29 cellular contexts compared by ENCODE assay signal in the genomic region with DNA sequence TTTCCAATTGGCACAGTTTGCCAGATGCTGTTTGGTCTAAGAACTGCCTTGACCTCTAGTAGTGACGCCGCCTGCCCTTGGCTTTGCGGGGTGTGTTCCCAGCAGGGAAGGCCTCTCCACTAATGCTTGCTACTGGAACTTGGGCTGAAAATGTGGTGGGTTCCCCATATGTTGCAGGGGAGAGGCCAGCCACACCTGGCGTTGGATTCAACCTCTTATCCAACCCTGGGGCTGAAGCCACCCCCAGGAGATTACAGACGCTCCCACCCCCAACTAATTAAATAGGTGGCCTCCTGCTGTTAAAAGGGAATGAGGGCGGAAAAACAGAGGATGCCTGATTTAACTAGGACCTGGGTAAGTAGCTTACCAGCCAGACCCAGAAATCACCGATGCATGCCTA. TPM values are rescaled to one million over a fixed set of nuclear protein-coding genes. Genes with fewer than 3 reads are reported as not detected.
DNase-seq lines count a peak whose midpoint lies in the region; ATAC-seq and TF ChIP-seq lines count a peak whose summit lies in the region.
"Had no signal": no experiment of that assay in that cellular context is flagged by ENCODE, and none has a peak within 500 bp of the region (broad histone marks: within the 10 kb centered on the region; RNA-seq: fewer than 3 reads in every experiment).

No MANE protein-coding gene starts in this region.

- no peak for TF ChIP-seq CTCF in endodermal cell (conservative IDR thresholded peaks at IDR 0.05)

- H3K36me3 Mint-ChIP-seq in endodermal cell (ENCODE audit: low read depth): no peaks in the 10 kb centered on the region
- H3K36me3 Mint-ChIP-seq: CD14-positive monocyte; stimulated activated naive B cell treated with anti-CD40 and anti-IgM and Interleukin-4, amounts not matched to agents 10 μg/mL and 1 μg/mL and 100 μg/mL, for 72 hours; T-cell had no signal

- DNase-seq in NCI-H1417 (lab: John Stamatoyannopoulos, UW): peak in 2 of 3 experiments; percentile 22 to 63
- DNase-seq in NCI-H1417 treated with DMSO at 0.1 percent for 48 hours (lab: John Stamatoyannopoulos, UW): no peak
- peak; percentile 18 for DNase-seq in NCI-H526 treated with DMSO at 0.1 percent for 48 hours (lab: John Stamatoyannopoulos, UW)
- DNase-seq in endodermal cell: peak; percentile 65
- DNase-seq in DMS114 treated with DMSO at 0.1 percent for 48 hours (lab: John Stamatoyannopoulos, UW; ENCODE audit: unreplicated experiment): no peak
- DNase-seq in epidermal melanocyte (ENCODE audit: insufficient read length, low spot score): no peak
- DNase-seq: activated CD4-positive, alpha-beta T cell treated with anti-CD3 and anti-CD28 coated beads, Interleukin-2, amount 50 U/mL, for 48 hours; activated CD8-positive, alpha-beta memory T cell treated with anti-CD3 and anti-CD28 coated beads, Interleukin-2, amount 50 U/mL, for 48 hours; activated naive CD4-positive, alpha-beta T cell treated with anti-CD3 and anti-CD28 coated beads, Interleukin-2, amount 50 U/mL, for 16 hours; amniotic stem cell; effector CD4-positive, alpha-beta T cell; erythroblast; foreskin fibroblast; heart right ventricle; Kasumi-1; NCI-H187 treated with DMSO at 0.1 percent for 48 hours; NCI-H446; sigmoid colon; stimulated activated CD4-positive, alpha-beta T cell treated with anti-CD3 and anti-CD28 coated beads, Interleukin-4, amount 100 ng/mL, for 4 hours; stimulated activated naive B cell treated with anti-CD40 and anti-IgM and Interleukin-4, amounts not matched to agents 10 μg/mL and 1 μg/mL and 100 μg/mL, for 72 hours; T-cell had no signal

- 49 to 67% methylated on average over 1 to 7 of the region's 7 CpGs for WGBS in endodermal cell (ENCODE audit: insufficient coverage in 1 of 2, insufficient read length in 1 of 2), 2 experiments

- H3K4me1 Mint-ChIP-seq in endodermal cell: peaks cover 26% of the 10 kb centered on the region
- H3K4me1 Mint-ChIP-seq: T-cell had no signal

- H3K27ac ChIP-seq in endodermal cell (ENCODE audit: low read depth, low read length): no peak overlapping the region
- H3K27ac ChIP-seq: 22Rv1, heart right ventricle, sigmoid colon, SJSA1 had no signal

- H3K4me3 ChIP-seq in endodermal cell (ENCODE audit: low read length): no peak overlapping the region
- H3K4me3 ChIP-seq: heart right ventricle, sigmoid colon, SJSA1 had no signal

- H3K27ac Mint-ChIP-seq in endodermal cell: peak overlapping the region; percentile 69
- H3K27ac Mint-ChIP-seq: T-cell had no signal

- H3K27me3 Mint-ChIP-seq in endodermal cell (ENCODE audit: insufficient read depth): peaks cover 24% of the 10 kb centered on the region
- H3K27me3 Mint-ChIP-seq: stimulated activated naive B cell treated with anti-CD40 and anti-IgM and Interleukin-4, amounts not matched to agents 10 μg/mL and 1 μg/mL and 100 μg/mL, for 72 hours had no signal

- H3K4me3 Mint-ChIP-seq in endodermal cell: peak overlapping the region; percentile 31
- H3K4me3 Mint-ChIP-seq: CD14-positive monocyte, T-cell had no signal

- H3K27me3 ChIP-seq in endodermal cell (ENCODE audit: control insufficient read depth, insufficient read depth, low read length, poor library complexity, severe bottlenecking): no peaks in the 10 kb centered on the region
- H3K27me3 ChIP-seq: heart right ventricle, sigmoid colon had no signal

- no peak for ATAC-seq in GM19397 (IDR thresholded peaks at IDR 0.05; ENCODE audit: unreplicated experiment)
- no peak for ATAC-seq in GM19463 (IDR thresholded peaks at IDR 0.05; ENCODE audit: unreplicated experiment)
- ATAC-seq: activated CD4-positive, CD25-positive, alpha-beta regulatory T cell treated with anti-CD3 and anti-CD28 coated beads, Interleukin-2, amount 50 U/mL, for 24 hours; heart right ventricle; HepG2; T-cell had no signal

- H3K36me3 ChIP-seq in endodermal cell (ENCODE audit: control insufficient read depth, insufficient read depth, low read length): no peaks in the 10 kb centered on the region
- H3K36me3 ChIP-seq: heart right ventricle, sigmoid colon, SJSA1 had no signal

- peaks cover 18% of the 10 kb centered on the region for H3K4me1 ChIP-seq in endodermal cell (ENCODE audit: control insufficient read depth, insufficient read depth, low read length)
- H3K4me1 ChIP-seq: sigmoid colon, SJSA1 had no signal

- no peaks in the 10 kb centered on the region for H3K9me3 Mint-ChIP-seq in endodermal cell
- H3K9me3 Mint-ChIP-seq: CD14-positive monocyte; stimulated activated naive B cell treated with anti-CD40 and anti-IgM and Interleukin-4, amounts not matched to agents 10 μg/mL and 1 μg/mL and 100 μg/mL, for 72 hours; T-cell had no signal

- H3K9ac ChIP-seq in endodermal cell (ENCODE audit: extremely low read depth, low read length, poor library complexity, severe bottlenecking): no peak overlapping the region

- H3K9me3 ChIP-seq in endodermal cell (ENCODE audit: control insufficient read depth, low read length): no peaks in the 10 kb centered on the region
- H3K9me3 ChIP-seq: heart right ventricle, sigmoid colon, SJSA1 had no signal

RNA-seq across cellular contexts. Expression of gene ATOH7, which starts 19.2 kb away (rescaled TPM):
- total RNA-seq in endodermal cell: under 1 TPM; 0.35 to 0.46 TPM
- polyA plus RNA-seq in endodermal cell (2013, experiment 1 of 2): 0.36 TPM
- 0.29 TPM for polyA plus RNA-seq in endodermal cell (2013, experiment 2 of 2)
- total RNA-seq: heart right ventricle, SJSA1, T-cell, ureter had no signal
- polyA plus RNA-seq: CD14-positive monocyte had no signal

Comparison
In these comparisons a context has a peak if more than half of its experiments do, and no peak if none do; other contexts are left out.
1. DNase-seq: peak in NCI-H1417 (2 of 3), NCI-H526 treated with DMSO at 0.1 percent for 48 hours (single experiment) and endodermal cell (single experiment); none in NCI-H1417 treated with DMSO at 0.1 percent for 48 hours (single experiment), DMS114 treated with DMSO at 0.1 percent for 48 hours (single experiment) and epidermal melanocyte (single experiment).